Comparison of ENCODE assay signal across 8 cellular contexts in the genomic region with DNA sequence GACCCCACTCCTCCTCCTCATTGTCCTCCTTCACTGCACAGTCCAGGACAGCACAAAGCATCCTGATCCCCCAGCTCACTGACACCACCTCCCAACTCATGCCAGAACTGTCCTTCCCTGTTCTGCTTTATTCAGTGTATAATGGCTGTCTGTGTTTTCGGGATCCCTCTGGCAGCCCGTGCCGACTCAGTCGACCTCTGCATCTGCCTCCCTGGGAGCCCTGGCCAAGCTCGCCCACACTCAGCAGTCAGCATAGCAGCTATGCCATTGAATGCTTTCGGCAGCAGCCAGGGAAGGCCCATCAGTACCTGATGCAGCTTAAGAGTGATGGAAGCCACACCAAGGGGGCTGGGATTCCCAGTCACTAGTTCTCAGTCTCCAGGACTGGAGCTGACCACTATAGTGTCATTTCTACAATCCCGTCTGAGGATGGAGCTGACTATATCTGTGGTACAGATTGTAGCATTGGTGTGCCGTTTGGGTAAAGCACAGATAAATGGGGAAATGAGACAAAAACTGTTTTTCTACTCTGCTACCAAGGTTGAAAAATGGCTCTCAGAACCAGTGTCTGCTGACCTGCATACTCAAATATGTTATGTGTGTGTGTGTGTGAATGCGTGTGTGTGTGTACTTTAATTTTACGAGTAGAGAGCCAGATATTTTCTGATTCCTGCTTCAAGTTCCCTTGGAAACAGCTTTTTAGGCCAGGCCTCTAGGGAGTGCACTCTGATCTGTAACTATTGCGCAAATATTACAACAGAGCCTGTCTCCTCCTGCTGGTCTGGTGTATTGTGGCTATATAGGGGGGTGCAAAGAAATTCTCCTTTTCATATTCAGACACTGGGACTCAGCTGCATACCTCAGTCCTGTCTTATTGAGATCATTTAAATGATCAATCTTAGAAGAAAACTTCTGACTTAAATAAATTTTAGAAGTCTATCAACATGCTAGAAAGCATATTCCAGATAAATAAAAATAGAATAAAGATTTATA.
DNase-seq lines count a peak whose midpoint lies in the region; ATAC-seq, FAIRE-seq and TF ChIP-seq lines count a peak whose summit lies in the region.

No MANE protein-coding gene starts in this region.

- H3K27me3 Mint-ChIP-seq in astrocyte (ENCODE audit: low read depth, unreplicated experiment) (peaks cover 31% of the 10 kb centered on the region), Calu3 (ENCODE audit: unreplicated experiment) (peaks cover 55% of the 10 kb centered on the region)
- peaks cover 33% of the 10 kb centered on the region for H3K27me3 Mint-ChIP-seq in CD8-positive, alpha-beta T cell (ENCODE audit: low read depth)

- H3K9me3 ChIP-seq in astrocyte (ENCODE audit: insufficient read depth, low read depth, low read length): no peaks in the 10 kb centered on the region
- H3K9me3 ChIP-seq in liver (ENCODE audit: control insufficient read depth in 4 of 4, low read length in 3 of 4): no peaks in the 10 kb centered on the region
- no peaks in the 10 kb centered on the region for H3K9me3 ChIP-seq in CD8-positive, alpha-beta T cell (ENCODE audit: low read length)

- intact Hi-C loops in Right ventricle myocardium inferior (cut with DNase I) (no loop called here), cardiac septum (cut with DNase I) (no loop called here), Calu3 (cut with micrococcal nuclease; ENCODE audit: unreplicated experiment) (loop anchor here (10.0 kb wide), 1 partner anchor 73 kb away; no protein-coding TSS in a partner anchor)
- intact Hi-C loops in CD8-positive, alpha-beta T cell (cut with DNase I, micrococcal nuclease): no loop called here

- ATAC-seq in Right ventricle myocardium inferior: peak; percentile 98
- no peak for ATAC-seq in CD8-positive, alpha-beta T cell

- H3K9me3 Mint-ChIP-seq in astrocyte (ENCODE audit: unreplicated experiment): peaks cover 2% of the 10 kb centered on the region
- no peaks in the 10 kb centered on the region for H3K9me3 Mint-ChIP-seq in CD8-positive, alpha-beta T cell
- no peaks in the 10 kb centered on the region for H3K9me3 Mint-ChIP-seq in Calu3 (ENCODE audit: low read depth, unreplicated experiment)

- H3K27ac ChIP-seq in astrocyte (ENCODE audit: low read depth, low read length): no peak overlapping the region
- peak overlapping the region; percentile 16 to 51 for H3K27ac ChIP-seq in liver (ENCODE audit: low read depth in 1 of 2, low read length in 2 of 2)
- H3K27ac ChIP-seq in CD8-positive, alpha-beta T cell (ENCODE audit: low read depth, low read length): no peak overlapping the region

- BruUV-seq in Calu3 (replicated peaks; lab: Mats Ljungman, UMichigan): no TSS peak

- H3K27ac Mint-ChIP-seq in astrocyte (ENCODE audit: unreplicated experiment) (no peak overlapping the region), Calu3 (ENCODE audit: unreplicated experiment) (no peak overlapping the region)
- no peak overlapping the region for H3K27ac Mint-ChIP-seq in CD8-positive, alpha-beta T cell

- H3K9ac ChIP-seq in astrocyte (ENCODE audit: low read length) (no peak overlapping the region), liver (ENCODE audit: low read depth in 1 of 2, low read length in 2 of 2) (no peak overlapping the region)

- no peak overlapping the region for H3K4me2 ChIP-seq in astrocyte (ENCODE audit: low read length)

- no peak for TF ChIP-seq CTCF in astrocyte (IDR thresholded peaks at IDR 0.05; ENCODE audit: insufficient read depth, low read depth, low read length)
- TF ChIP-seq CTCF in liver (IDR thresholded peaks at IDR 0.05; ENCODE audit: low read depth, low read length, missing input control): peak; percentile 39
- no peak for TF ChIP-seq CTCF in CD8-positive, alpha-beta T cell (IDR thresholded peaks at IDR 0.05)
- TF ChIP-seq CTCF in Calu3 (IDR thresholded peaks at IDR 0.05; ENCODE audit: unreplicated experiment): no peak

- H3K4me3 ChIP-seq in astrocyte (ENCODE audit: insufficient read depth, low read depth, low read length) (no peak overlapping the region), liver (ENCODE audit: low read depth in 1 of 3, low read length in 3 of 3) (no peak overlapping the region)
- no peak overlapping the region for H3K4me3 ChIP-seq in CD8-positive, alpha-beta T cell (ENCODE audit: low read depth, low read length)

- WGBS in liver: 51% methylated on average over 11 of the region's 11 CpGs

- CTCF ChIA-PET in CD8-positive, alpha-beta T cell (lab: Charles Lee): interaction anchor here (1.6 kb wide), 1 partner anchor 19 kb away, joined by 3 read pairs; no protein-coding TSS in a partner anchor
- CTCF ChIA-PET in Calu3 (lab: Charles Lee): interaction anchor here (0.6 to 1.5 kb wide), 8 partner anchors 8 to 134 kb away, joined by 3 to 6 read pairs (median 4); a partner anchor contains a TSS

- no peak for TF ChIP-seq POLR2A in erythroblast (IDR thresholded peaks at IDR 0.05; ENCODE audit: low read length)

- H3K36me3 Mint-ChIP-seq in astrocyte (ENCODE audit: low read depth, unreplicated experiment) (no peaks in the 10 kb centered on the region), Calu3 (ENCODE audit: insufficient read depth, unreplicated experiment) (no peaks in the 10 kb centered on the region)
- no peaks in the 10 kb centered on the region for H3K36me3 Mint-ChIP-seq in CD8-positive, alpha-beta T cell

- DNase-seq in Right ventricle myocardium inferior (ENCODE audit: missing footprints): no peak
- DNase-seq in cardiac septum (ENCODE audit: low spot score): no peak
- DNase-seq in astrocyte (ENCODE audit: low read depth): peak; percentile 2
- DNase-seq in CD8-positive, alpha-beta T cell: no peak
- DNase-seq in erythroblast (lab: John Stamatoyannopoulos, UW): no peak
- no peak for DNase-seq in activated CD8-positive, alpha-beta memory T cell treated with anti-CD3 and anti-CD28 coated beads, Interleukin-2, amount 50 U/mL, for 48 hours
- DNase-seq in Calu3: no peak

- no peaks in the 10 kb centered on the region for H3K4me1 ChIP-seq in astrocyte (ENCODE audit: insufficient read depth, low read length)
- peaks cover 4 to 14% (median 13%) of the 10 kb centered on the region in 4 donors for H3K4me1 ChIP-seq in liver (ENCODE audit: control insufficient read depth in 4 of 4, insufficient read depth in 4 of 4, low read length in 3 of 4)
- no peaks in the 10 kb centered on the region for H3K4me1 ChIP-seq in CD8-positive, alpha-beta T cell (ENCODE audit: insufficient read depth, low read length)

- POLR2A ChIA-PET in CD8-positive, alpha-beta T cell (lab: Charles Lee): no interaction called here

- TF ChIP-seq RAD21 in liver (IDR thresholded peaks at IDR 0.05): peak; percentile 64 to 66

- H4K20me1 ChIP-seq in astrocyte (ENCODE audit: insufficient read depth, low read length): no peaks in the 10 kb centered on the region

- no peaks in the 10 kb centered on the region for H3K79me2 ChIP-seq in astrocyte (ENCODE audit: insufficient read depth, low read length)

- H3K36me3 ChIP-seq in astrocyte (ENCODE audit: insufficient read depth, low read length) (no peaks in the 10 kb centered on the region), liver (ENCODE audit: control insufficient read depth in 4 of 4, insufficient read depth in 3 of 4, low read depth in 1 of 4, low read length in 3 of 4) (no peaks in the 10 kb centered on the region)
- no peaks in the 10 kb centered on the region for H3K36me3 ChIP-seq in CD8-positive, alpha-beta T cell (ENCODE audit: insufficient read depth, low read length)

- H3K4me3 Mint-ChIP-seq in astrocyte (ENCODE audit: unreplicated experiment) (no peak overlapping the region), Calu3 (ENCODE audit: low read depth, unreplicated experiment) (no peak overlapping the region)
- no peak overlapping the region for H3K4me3 Mint-ChIP-seq in CD8-positive, alpha-beta T cell

- no peak for FAIRE-seq in astrocyte (lab: Jason Lieb, UNC)

- H3K27me3 ChIP-seq in astrocyte (ENCODE audit: insufficient read depth, low read length) (peaks cover 22% of the 10 kb centered on the region), liver (ENCODE audit: control insufficient read depth in 4 of 4, insufficient read depth in 4 of 4, low read length in 3 of 4) (no peaks in the 10 kb centered on the region)
- H3K27me3 ChIP-seq in CD8-positive, alpha-beta T cell (ENCODE audit: insufficient read depth, low read length): no peaks in the 10 kb centered on the region

- H3K4me1 Mint-ChIP-seq in astrocyte (ENCODE audit: low read depth, unreplicated experiment) (peaks cover 2% of the 10 kb centered on the region), Calu3 (ENCODE audit: low read depth, unreplicated experiment) (no peaks in the 10 kb centered on the region)
- no peaks in the 10 kb centered on the region for H3K4me1 Mint-ChIP-seq in CD8-positive, alpha-beta T cell (ENCODE audit: low read depth)

- H2AFZ ChIP-seq in astrocyte (ENCODE audit: low read depth, low read length): peak overlapping the region; percentile 43

TF ChIP-seq in liver, 16 proteins besides CTCF, POLR2A, EP300 and RAD21 (continues in another document):
- TF ChIP-seq, protein P1, sequence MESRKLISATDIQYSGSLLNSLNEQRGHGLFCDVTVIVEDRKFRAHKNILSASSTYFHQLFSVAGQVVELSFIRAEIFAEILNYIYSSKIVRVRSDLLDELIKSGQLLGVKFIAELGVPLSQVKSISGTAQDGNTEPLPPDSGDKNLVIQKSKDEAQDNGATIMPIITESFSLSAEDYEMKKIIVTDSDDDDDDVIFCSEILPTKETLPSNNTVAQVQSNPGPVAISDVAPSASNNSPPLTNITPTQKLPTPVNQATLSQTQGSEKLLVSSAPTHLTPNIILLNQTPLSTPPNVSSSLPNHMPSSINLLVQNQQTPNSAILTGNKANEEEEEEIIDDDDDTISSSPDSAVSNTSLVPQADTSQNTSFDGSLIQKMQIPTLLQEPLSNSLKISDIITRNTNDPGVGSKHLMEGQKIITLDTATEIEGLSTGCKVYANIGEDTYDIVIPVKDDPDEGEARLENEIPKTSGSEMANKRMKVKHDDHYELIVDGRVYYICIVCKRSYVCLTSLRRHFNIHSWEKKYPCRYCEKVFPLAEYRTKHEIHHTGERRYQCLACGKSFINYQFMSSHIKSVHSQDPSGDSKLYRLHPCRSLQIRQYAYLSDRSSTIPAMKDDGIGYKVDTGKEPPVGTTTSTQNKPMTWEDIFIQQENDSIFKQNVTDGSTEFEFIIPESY (IDR thresholded peaks at IDR 0.05): no peak
- TF ChIP-seq EGR1 (IDR thresholded peaks at IDR 0.05; ENCODE audit: low read depth in 2 of 2) (no peak), GABPA (IDR thresholded peaks at IDR 0.05 in 1 of 2, conservative IDR thresholded peaks at IDR 0.05 in 1 of 2) (no peak), JUND (IDR thresholded peaks at IDR 0.05) (peak in 1 of 2 donors; percentile 8), RXRA (IDR thresholded peaks at IDR 0.05) (peak in 1 of 2 donors; percentile 50), FOXA2 (IDR thresholded peaks at IDR 0.05) (no peak), TAF1 (conservative IDR thresholded peaks at IDR 0.05) (no peak), FOXA1 (IDR thresholded peaks at IDR 0.05) (no peak), NR2F2 (IDR thresholded peaks at IDR 0.05) (no peak), YY1 (IDR thresholded peaks at IDR 0.05) (peak; percentile 48)
- TF ChIP-seq, protein P2, sequence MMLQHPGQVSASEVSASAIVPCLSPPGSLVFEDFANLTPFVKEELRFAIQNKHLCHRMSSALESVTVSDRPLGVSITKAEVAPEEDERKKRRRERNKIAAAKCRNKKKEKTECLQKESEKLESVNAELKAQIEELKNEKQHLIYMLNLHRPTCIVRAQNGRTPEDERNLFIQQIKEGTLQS (IDR thresholded peaks at IDR 0.05): no peak

Comparison
In these comparisons a context has a peak if more than half of its experiments do, and no peak if none do; other contexts are left out.
1. H3K27ac ChIP-seq: peak in liver (2 of 2); none in astrocyte (single experiment) and CD8-positive, alpha-beta T cell (single experiment).